ENCODE assay signal across 8 cellular contexts in the genomic region with DNA sequence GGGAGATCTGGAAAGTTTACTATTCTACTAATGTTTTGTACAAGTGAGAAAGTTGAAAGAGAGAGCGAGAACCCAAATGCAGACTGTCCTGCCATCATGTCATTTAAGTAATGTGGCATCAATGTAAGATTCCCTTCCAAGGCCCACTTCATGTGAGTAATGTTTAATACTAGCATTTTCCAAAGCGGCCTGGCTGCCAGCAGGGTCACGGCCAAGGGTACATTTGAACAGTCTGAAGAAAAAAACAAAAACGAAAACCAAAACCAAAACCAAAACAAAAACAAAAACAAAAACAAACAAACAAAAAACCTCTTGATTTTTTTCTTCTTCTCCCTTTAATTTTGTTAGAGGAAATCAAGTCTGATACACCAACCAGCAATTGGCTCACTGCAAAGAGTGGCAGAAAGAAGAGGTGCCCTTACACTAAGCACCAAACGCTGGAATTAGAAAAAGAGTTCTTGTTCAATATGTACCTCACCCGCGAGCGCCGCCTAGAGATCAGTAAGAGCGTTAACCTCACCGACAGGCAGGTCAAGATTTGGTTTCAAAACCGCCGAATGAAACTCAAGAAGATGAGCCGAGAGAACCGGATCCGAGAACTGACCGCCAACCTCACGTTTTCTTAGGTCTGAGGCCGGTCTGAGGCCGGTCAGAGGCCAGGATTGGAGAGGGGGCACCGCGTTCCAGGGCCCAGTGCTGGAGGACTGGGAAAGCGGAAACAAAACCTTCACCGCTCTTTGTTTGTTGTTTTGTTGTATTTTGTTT. TPM values are rescaled to one million over a fixed set of nuclear protein-coding genes. Genes with fewer than 3 reads are reported as not detected.
A peak's percentile ranks its signal among the peaks of the same experiment; 100 is the strongest.
DNase-seq lines count a peak whose midpoint lies in the region; ATAC-seq and TF ChIP-seq lines count a peak whose summit lies in the region.

No MANE protein-coding gene starts in this region.

- peaks cover 10% of the 10 kb centered on the region for H3K4me1 Mint-ChIP-seq in activated T-cell treated with anti-CD3 and anti-CD28 coated beads, Interleukin-2, amount 50 U/mL, for 24 hours (ENCODE audit: low read depth)

- ATAC-seq in GM21825 (IDR thresholded peaks at IDR 0.05; ENCODE audit: unreplicated experiment) = no peak

- H3K27me3 Mint-ChIP-seq in activated T-cell treated with anti-CD3 and anti-CD28 coated beads, Interleukin-2, amount 50 U/mL, for 24 hours = peaks cover 91% of the 10 kb centered on the region

- 20 to 28% methylated on average over 24 of the region's 24 CpGs for WGBS in tibial nerve, 2 donors

- DNase-seq in COLO829 (ENCODE audit: low spot score) = peak; percentile 72
- DNase-seq in HFF-Myc (ENCODE audit: extremely low read depth, low read depth) = no peak
- DNase-seq in SK-N-MC (ENCODE audit: low read depth, low spot score) = no peak
- DNase-seq in kidney glomerular epithelial cell (lab: John Stamatoyannopoulos, UW) = peak; percentile 38
- DNase-seq in central memory CD4-positive, alpha-beta T cell = no peak
- DNase-seq in tibial nerve (ENCODE audit: low spot score in 2 of 2) = no peak
- DNase-seq in activated T-cell treated with anti-CD3 and anti-CD28 coated beads, Interleukin-2, amount 50 U/mL, for 24 hours = no peak

- peaks cover 0 to 42% (median 6%) of the 10 kb centered on the region in 4 donors for H3K4me1 ChIP-seq in tibial nerve

- H3K4me3 ChIP-seq in HFF-Myc (replicated peaks; ENCODE audit: low read depth, low read length) (no peak overlapping the region), SK-N-MC (no peak overlapping the region), tibial nerve (no peak overlapping the region)

- H3K9me3 ChIP-seq in SK-N-MC (ENCODE audit: low read depth, low read length) (no peaks in the 10 kb centered on the region), tibial nerve (no peaks in the 10 kb centered on the region)

- peaks cover 3% of the 10 kb centered on the region for H3K9me3 Mint-ChIP-seq in activated T-cell treated with anti-CD3 and anti-CD28 coated beads, Interleukin-2, amount 50 U/mL, for 24 hours

- no peak overlapping the region for H3K4me3 Mint-ChIP-seq in activated T-cell treated with anti-CD3 and anti-CD28 coated beads, Interleukin-2, amount 50 U/mL, for 24 hours

- H3K36me3 ChIP-seq in SK-N-MC (ENCODE audit: insufficient read depth, low read length) = peaks cover 52% of the 10 kb centered on the region; the same call in 1 of the 2 replicates
- no peaks in the 10 kb centered on the region for H3K36me3 ChIP-seq in tibial nerve

- no peaks in the 10 kb centered on the region for H3K36me3 Mint-ChIP-seq in activated T-cell treated with anti-CD3 and anti-CD28 coated beads, Interleukin-2, amount 50 U/mL, for 24 hours (ENCODE audit: low read depth)

- no peak overlapping the region for H3K9ac ChIP-seq in SK-N-MC (ENCODE audit: insufficient read length)

- H3K27me3 ChIP-seq in tibial nerve = peaks cover 10 to 100% of the 10 kb centered on the region in 2 donors

- H3K27ac Mint-ChIP-seq in activated T-cell treated with anti-CD3 and anti-CD28 coated beads, Interleukin-2, amount 50 U/mL, for 24 hours = no peak overlapping the region

- H3K27ac ChIP-seq in SK-N-MC = peak overlapping the region; percentile 10; the same call in 1 of the 2 replicates
- no peak overlapping the region for H3K27ac ChIP-seq in tibial nerve

- peak; percentile 40 for TF ChIP-seq CTCF in HFF-Myc (IDR thresholded peaks at IDR 0.05; ENCODE audit: low read depth, low read length, missing control alignments)
- peak in 2 of 5 experiments; percentile 14 to 15 for TF ChIP-seq CTCF in tibial nerve (IDR thresholded peaks at IDR 0.05)

- no peak for TF ChIP-seq EP300 in tibial nerve (IDR thresholded peaks at IDR 0.05)

- no peak for TF ChIP-seq POLR2A in tibial nerve (IDR thresholded peaks at IDR 0.05)

RNA-seq across cellular contexts. Expression of a gene that starts 2.2 kb away (rescaled TPM):
- total RNA-seq in tibial nerve = 1 to 10 TPM in 2 of 4 donors, under 1 TPM in 2; 0.39 to 2.1 (median 1.1) TPM

RNA-seq across cellular contexts. Expression of a gene that starts 3.7 kb away (rescaled TPM):
- total RNA-seq in tibial nerve = 1 to 10 TPM; 1.9 to 9.4 (median 5.9) TPM

RNA-seq across cellular contexts. Expression of a gene that starts 10.7 kb away (rescaled TPM):
- total RNA-seq in tibial nerve = 10 to 100 TPM; 12.6 to 19.5 (median 16.7) TPM

RNA-seq across cellular contexts. Expression of a gene that starts 11.7 kb away (rescaled TPM):
- 1 to 10 TPM in 2 of 4 donors, under 1 TPM in 1, not detected in 1; 0.21 to 1.8 (median 1.2) TPM for total RNA-seq in tibial nerve

RNA-seq across cellular contexts. Expression of a gene that starts 19.2 kb away (rescaled TPM):
- not detected for total RNA-seq in tibial nerve

Comparison
In these comparisons a context has a peak if more than half of its experiments do, and no peak if none do; other contexts are left out.
1. DNase-seq: peak in COLO829 (single experiment) and kidney glomerular epithelial cell (single experiment); none in HFF-Myc (single experiment), SK-N-MC (single experiment), central memory CD4-positive, alpha-beta T cell (single experiment), tibial nerve (0 of 2) and activated T-cell treated with anti-CD3 and anti-CD28 coated beads, Interleukin-2, amount 50 U/mL, for 24 hours (single experiment).